ENCODE assay signal across 23 cellular contexts in the genomic region with DNA sequence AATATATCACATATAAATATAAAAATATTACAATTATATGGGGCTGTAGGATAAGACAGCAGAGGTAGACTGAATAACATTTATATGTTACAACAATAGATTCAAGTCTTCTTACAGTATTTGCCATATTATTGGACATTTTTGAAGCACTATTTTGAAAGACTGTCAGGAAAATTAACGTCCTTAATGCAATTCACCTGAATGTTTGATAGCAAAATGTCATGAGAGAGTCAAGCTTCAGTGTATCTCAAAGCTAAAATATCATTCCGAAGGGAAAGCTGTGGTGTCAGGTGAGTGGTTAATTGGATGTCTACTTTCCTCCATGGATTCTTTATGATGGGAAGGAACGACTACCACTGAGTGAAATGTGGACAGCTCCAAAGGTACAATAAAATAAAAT.
"Had no signal": no experiment of that assay in that cellular context is flagged by ENCODE, and none has a peak within 500 bp of the region (broad histone marks: within the 10 kb centered on the region; RNA-seq: fewer than 3 reads in every experiment).

No MANE protein-coding gene starts in this region.

- H3K27ac ChIP-seq: colonic mucosa, coronary artery, dorsolateral prefrontal cortex, epithelial cell of prostate, esophagus muscularis mucosa, esophagus squamous epithelium, foreskin keratinocyte, gastrocnemius medialis, gastroesophageal sphincter, heart left ventricle, heart right ventricle had no signal

- H3K4me1 ChIP-seq: colonic mucosa, esophagus muscularis mucosa, esophagus squamous epithelium, foreskin keratinocyte, gastrocnemius medialis, gastroesophageal sphincter, heart left ventricle, heart right ventricle had no signal

- H3K4me3 ChIP-seq: colonic mucosa, coronary artery, dorsolateral prefrontal cortex, esophagus muscularis mucosa, esophagus squamous epithelium, gastrocnemius medialis, gastroesophageal sphincter, heart left ventricle, heart right ventricle had no signal

- H3K27me3 ChIP-seq: colonic mucosa, dorsolateral prefrontal cortex, esophagus muscularis mucosa, esophagus squamous epithelium, foreskin keratinocyte, gastrocnemius medialis, gastroesophageal sphincter, heart left ventricle, heart right ventricle had no signal

- DNase-seq: colonic mucosa; cortex of kidney; dermis blood vessel endothelial cell; dorsolateral prefrontal cortex; effector CD4-positive, alpha-beta T cell; effector CD8-positive, alpha-beta T cell; effector memory CD4-positive, alpha-beta T cell; effector memory CD8-positive, alpha-beta T cell; endodermal cell; erythroblast; esophagus squamous epithelium; foreskin fibroblast; foreskin keratinocyte; foreskin melanocyte; gastrocnemius medialis; glutamatergic neuron; head of caudate nucleus; heart left ventricle; heart right ventricle had no signal

- H3K36me3 ChIP-seq: colonic mucosa, esophagus muscularis mucosa, esophagus squamous epithelium, gastrocnemius medialis, gastroesophageal sphincter, heart left ventricle, heart right ventricle had no signal

- H3K9me3 ChIP-seq: colonic mucosa, esophagus muscularis mucosa, esophagus squamous epithelium, gastrocnemius medialis, gastroesophageal sphincter, heart left ventricle, heart right ventricle had no signal
